1 cellular context compared by ENCODE assay signal in genomic region chr9:88270398-88270797, GRCh38.
TF ChIP-seq lines count a peak whose summit lies in the region.

No MANE protein-coding gene starts in this region.

TF ChIP-seq in K562, 482 proteins besides CTCF, POLR2A, EP300 and RAD21 (continued from another document):
- TF ChIP-seq ZNF318 (IDR thresholded peaks at IDR 0.05; ENCODE audit: borderline replicate concordance in 1 of 2, low read depth in 1 of 2) (no peak), TOE1 (IDR thresholded peaks at IDR 0.05; ENCODE audit: borderline replicate concordance) (peak; percentile 48; the same call in 1 of the 2 replicates), TOE1 (CRISPR knock-in tag; IDR thresholded peaks at IDR 0.05; ENCODE audit: borderline replicate concordance, low read depth) (no peak), ZNF589 (CRISPR knock-in tag; IDR thresholded peaks at IDR 0.05; ENCODE audit: low read depth) (no peak), ZZZ3 (IDR thresholded peaks at IDR 0.05) (no peak), NFIC (IDR thresholded peaks at IDR 0.05) (peak; percentile 15; the same call in 1 of the 2 replicates), AFF4 (CRISPR knock-in tag; IDR thresholded peaks at IDR 0.05) (no peak)
